Comparison of ENCODE assay signal across 6 cellular contexts in genomic region chr11:66346476-66347424, GRCh38.
DNase-seq lines count a peak whose midpoint lies in the region; ATAC-seq and TF ChIP-seq lines count a peak whose summit lies in the region.

No MANE protein-coding gene starts in this region.

- DNase-seq in NB4 (ENCODE audit: low read depth) (peak; percentile 18), ecto neural progenitor cell (ENCODE audit: low spot score) (peak; percentile 62)
- no peak for DNase-seq in activated CD4-positive, alpha-beta T cell treated with anti-CD3 and anti-CD28 coated beads, Interleukin-2, amount 50 U/mL, for 4 hours
- DNase-seq in stimulated activated CD4-positive, alpha-beta T cell treated with anti-CD3 and anti-CD28 coated beads, Interleukin-12 subunit alpha, Interleukin-12 subunit beta, amount 100 ng/mL, for 4 hours, result no peak

- peak overlapping the region; percentile 64 for H3K4me3 ChIP-seq in NB4 (ENCODE audit: low read depth, low read length)
- H3K4me3 ChIP-seq in rectal smooth muscle tissue (ENCODE audit: low read length), result peak overlapping the region; percentile 93

- no peak for TF ChIP-seq CTCF in NB4 (IDR thresholded peaks at IDR 0.05; ENCODE audit: low read depth, low read length)

- peak overlapping the region; percentile 66 for H3K9ac ChIP-seq in rectal smooth muscle tissue (ENCODE audit: low read length)

- peak overlapping the region; percentile 91 for H3K27ac ChIP-seq in rectal smooth muscle tissue (ENCODE audit: low read depth, low read length)

- H3K4me1 ChIP-seq in rectal smooth muscle tissue (ENCODE audit: control insufficient read depth, insufficient read depth, low read length), result peaks cover 15% of the 10 kb centered on the region

- H3K27me3 ChIP-seq in rectal smooth muscle tissue (ENCODE audit: control insufficient read depth, insufficient read depth, low read length), result no peaks in the 10 kb centered on the region

- TF ChIP-seq POLR2A in NB4 (IDR thresholded peaks at IDR 0.05; ENCODE audit: extremely low read depth, insufficient read length), result no peak

- H3K36me3 ChIP-seq in rectal smooth muscle tissue (ENCODE audit: control insufficient read depth, insufficient read depth, low read length), result peaks cover 3% of the 10 kb centered on the region

- ATAC-seq in GM21390 (IDR thresholded peaks at IDR 0.05; ENCODE audit: unreplicated experiment), result no peak

Comparison
In these comparisons a context has a peak if more than half of its experiments do, and no peak if none do; other contexts are left out.
1. DNase-seq: peak in NB4 (single experiment) and ecto neural progenitor cell (single experiment); none in activated CD4-positive, alpha-beta T cell treated with anti-CD3 and anti-CD28 coated beads, Interleukin-2, amount 50 U/mL, for 4 hours (0 of 2) and stimulated activated CD4-positive, alpha-beta T cell treated with anti-CD3 and anti-CD28 coated beads, Interleukin-12 subunit alpha, Interleukin-12 subunit beta, amount 100 ng/mL, for 4 hours (single experiment).